ENCODE assay signal across 8 cellular contexts in genomic region chr22:22753526-22754267, GRCh38.
DNase-seq lines count a peak whose midpoint lies in the region; ATAC-seq and TF ChIP-seq lines count a peak whose summit lies in the region.

No MANE protein-coding gene starts in this region.

- CTCF ChIA-PET in BJ (lab: Yijun Ruan, JAX), result interaction anchor here (0.7 to 2.7 kb wide), 17 partner anchors 8 to 202 kb away, joined by 3 to 12 read pairs (median 4); no protein-coding TSS in a partner anchor

- H3K27me3 ChIP-seq in BJ (ENCODE audit: control insufficient read depth, insufficient read depth, low read length), result no peaks in the 10 kb centered on the region
- no peaks in the 10 kb centered on the region for H3K27me3 ChIP-seq in fibroblast of lung (ENCODE audit: control insufficient read depth, insufficient read depth, low read length)
- no peaks in the 10 kb centered on the region for H3K27me3 ChIP-seq in parathyroid adenoma (ENCODE audit: control insufficient read depth, insufficient read depth, low read length)

- no peak overlapping the region for H2AFZ ChIP-seq in fibroblast of lung (ENCODE audit: low read length)
- no peak overlapping the region for H2AFZ ChIP-seq in parathyroid adenoma

- H3K27ac ChIP-seq in fibroblast of lung (ENCODE audit: insufficient read depth, low read length) (no peak overlapping the region), parathyroid adenoma (no peak overlapping the region)

- H3K79me2 ChIP-seq in fibroblast of lung (ENCODE audit: control insufficient read depth, insufficient read depth, low read length), result no peaks in the 10 kb centered on the region
- H3K79me2 ChIP-seq in parathyroid adenoma, result no peaks in the 10 kb centered on the region

- no peaks in the 10 kb centered on the region for H4K20me1 ChIP-seq in fibroblast of lung (ENCODE audit: control insufficient read depth, extremely low read depth, insufficient read depth, low read length)

- DNase-seq in BJ (ENCODE audit: low read depth) (no peak), NOMO-1 treated with DMSO at 0.1 percent for 48 hours (lab: John Stamatoyannopoulos, UW; ENCODE audit: unreplicated experiment) (peak; percentile 62), activated T-cell treated with anti-CD3 and anti-CD28 coated beads for 1 hour (ENCODE audit: low read depth) (peak; percentile 73), fibroblast of lung (ENCODE audit: low read depth in 2 of 2) (peak; percentile 2 to 37)

- no peak overlapping the region for H3K9ac ChIP-seq in fibroblast of lung (ENCODE audit: insufficient read depth, low read length)
- H3K9ac ChIP-seq in parathyroid adenoma, result no peak overlapping the region

- no peaks in the 10 kb centered on the region for H3K36me3 ChIP-seq in BJ (ENCODE audit: control insufficient read depth, insufficient read depth, low read length)
- no peaks in the 10 kb centered on the region for H3K36me3 ChIP-seq in fibroblast of lung (ENCODE audit: control insufficient read depth, insufficient read depth, low read length)
- no peaks in the 10 kb centered on the region for H3K36me3 ChIP-seq in parathyroid adenoma (ENCODE audit: control insufficient read depth, insufficient read depth, low read length)

- no peaks in the 10 kb centered on the region for H3K4me1 ChIP-seq in fibroblast of lung (ENCODE audit: control insufficient read depth, extremely low read depth, insufficient read depth, low read length)
- no peaks in the 10 kb centered on the region for H3K4me1 ChIP-seq in parathyroid adenoma

- POLR2A ChIA-PET in BJ (lab: Charles Lee), result no interaction called here

- TF ChIP-seq CTCF in BJ (IDR thresholded peaks at IDR 0.05; ENCODE audit: insufficient read depth, low read depth, low read length) (peak; percentile 69), fibroblast of lung (conservative IDR thresholded peaks at IDR 0.05 in 1 of 2, IDR thresholded peaks at IDR 0.05 in 1 of 2; ENCODE audit: low read depth in 1 of 2, low read length in 2 of 2) (peak; percentile 42 to 75), parathyroid adenoma (IDR thresholded peaks at IDR 0.05) (peak; percentile 28)

- H3K4me2 ChIP-seq in fibroblast of lung (ENCODE audit: extremely low read depth, insufficient read depth, low read length) (no peak overlapping the region), parathyroid adenoma (ENCODE audit: low read length) (no peak overlapping the region)

- H3K9me3 ChIP-seq in fibroblast of lung (ENCODE audit: control insufficient read depth, insufficient read depth, low read depth, low read length) (no peaks in the 10 kb centered on the region), parathyroid adenoma (ENCODE audit: control insufficient read depth, low read length) (no peaks in the 10 kb centered on the region)

- ATAC-seq in GM21576 (IDR thresholded peaks at IDR 0.05; ENCODE audit: unreplicated experiment), result peak; percentile 49
- no peak for ATAC-seq in HG03571 (IDR thresholded peaks at IDR 0.05; ENCODE audit: unreplicated experiment)
- ATAC-seq in GM19463 (IDR thresholded peaks at IDR 0.05; ENCODE audit: unreplicated experiment), result no peak

- no peak overlapping the region for H3K4me3 ChIP-seq in BJ (ENCODE audit: low read depth, low read length)
- H3K4me3 ChIP-seq in fibroblast of lung (replicated peaks in 1 of 4; ENCODE audit: control extremely low read depth in 1 of 4, insufficient read depth in 1 of 4, low read depth in 3 of 4, low read length in 4 of 4), result no peak overlapping the region
- H3K4me3 ChIP-seq in parathyroid adenoma (ENCODE audit: low read depth, low read length), result no peak overlapping the region
